In the genomic region with DNA sequence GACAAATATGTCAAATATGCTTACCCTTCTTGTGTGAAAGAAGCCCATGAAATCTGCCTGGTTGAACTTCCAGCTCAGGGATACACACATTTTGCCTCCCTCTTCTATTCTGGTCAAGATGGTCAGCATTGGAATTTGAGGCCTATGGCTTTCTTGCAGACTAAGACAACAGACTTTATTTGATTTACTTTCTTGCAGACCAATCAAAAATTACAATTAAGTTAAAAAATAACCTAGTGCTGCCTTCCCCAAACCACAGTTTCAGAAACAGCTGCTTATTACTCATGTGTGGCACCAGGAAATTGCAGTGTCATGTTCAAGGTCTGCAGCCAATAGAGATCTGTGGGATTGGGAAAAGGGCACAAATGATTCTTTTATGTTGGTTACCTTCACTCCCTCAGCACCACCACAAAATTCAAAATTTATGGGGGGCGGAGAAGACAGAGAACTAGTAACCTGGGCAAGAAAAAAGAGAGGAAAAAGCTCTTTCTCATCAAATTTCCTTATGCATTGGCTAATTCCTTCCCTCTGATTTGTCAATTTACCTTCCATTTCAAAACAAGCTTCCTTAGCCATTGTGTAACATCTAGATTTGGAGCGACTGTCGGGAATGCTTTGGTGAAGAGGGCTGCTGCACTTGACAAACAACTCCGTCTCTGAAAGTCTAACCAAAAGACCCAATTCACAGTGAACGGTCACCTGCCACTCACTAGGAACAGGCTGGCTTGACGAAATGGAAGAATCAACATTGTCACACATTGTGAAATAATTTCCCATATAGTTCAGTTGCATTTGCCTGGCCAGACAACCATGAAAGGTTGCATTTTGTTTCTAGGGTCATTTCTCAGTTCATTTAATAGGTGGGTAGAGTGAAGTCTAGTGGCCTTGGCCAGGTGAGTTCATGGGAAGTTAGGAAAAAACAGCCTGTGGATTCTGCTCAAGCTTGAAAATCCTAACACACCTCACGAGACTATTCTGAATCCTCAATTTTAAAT, we compare ENCODE assay signal across 9 cellular contexts.
A peak's percentile ranks its signal among the peaks of the same experiment; 100 is the strongest.
DNase-seq lines count a peak whose midpoint lies in the region; ATAC-seq and TF ChIP-seq lines count a peak whose summit lies in the region.
"Had no signal": no experiment of that assay in that cellular context is flagged by ENCODE, and none has a peak within 500 bp of the region (broad histone marks: within the 10 kb centered on the region; RNA-seq: fewer than 3 reads in every experiment).

No MANE protein-coding gene starts in this region.

- peak; percentile 17 for DNase-seq in GM12865 (ENCODE audit: low read depth)
- peak; percentile 90 for DNase-seq in astrocyte of the spinal cord (ENCODE audit: low read depth, low spot score)
- DNase-seq in myocyte (ENCODE audit: low read depth) = peak; percentile 96
- no peak for DNase-seq in T-helper 17 cell
- DNase-seq in NCI-H1436 (lab: John Stamatoyannopoulos, UW) = no peak
- no peak for DNase-seq in C1 segment of cervical spinal cord (lab: John Stamatoyannopoulos, UW)
- DNase-seq: uterus had no signal

- H3K4me3 Mint-ChIP-seq in T-helper 17 cell = no peak overlapping the region

- peaks cover 5% of the 10 kb centered on the region for H3K36me3 Mint-ChIP-seq in T-helper 17 cell (ENCODE audit: low read depth)

- in situ Hi-C loops in astrocyte of the spinal cord (cut with HindIII; ENCODE audit: low sequenced_read_pairs) = no loop called here

- no peaks in the 10 kb centered on the region for H3K27me3 Mint-ChIP-seq in T-helper 17 cell

- TF ChIP-seq CTCF in GM12865 (IDR thresholded peaks at IDR 0.05; ENCODE audit: insufficient read depth, low read depth, low read length, missing control alignments) (no peak), astrocyte of the spinal cord (IDR thresholded peaks at IDR 0.05; ENCODE audit: low read depth, low read length) (no peak)

- peaks cover 3% of the 10 kb centered on the region for H3K4me1 Mint-ChIP-seq in T-helper 17 cell

- H3K4me3 ChIP-seq in GM12865 (ENCODE audit: low read depth, low read length) = no peak overlapping the region
- no peak overlapping the region for H3K4me3 ChIP-seq in astrocyte of the spinal cord (ENCODE audit: low read depth, low read length)
- H3K4me3 ChIP-seq: uterus had no signal

- H3K27ac Mint-ChIP-seq in T-helper 17 cell = no peak overlapping the region

- H3K9me3 ChIP-seq in T-helper 17 cell (ENCODE audit: control insufficient read depth, low read length, poor library complexity, severe bottlenecking) = no peaks in the 10 kb centered on the region
- H3K9me3 ChIP-seq: uterus had no signal

- ATAC-seq in HG03354 (IDR thresholded peaks at IDR 0.05; ENCODE audit: poor library complexity, severe bottlenecking, unreplicated experiment) (peak; percentile 54), GM19023 (IDR thresholded peaks at IDR 0.05; ENCODE audit: unreplicated experiment) (no peak), T-helper 17 cell (no peak)

Comparison
In these comparisons a context has a peak if more than half of its experiments do, and no peak if none do; other contexts are left out.
1. DNase-seq: peak in GM12865 (single experiment), astrocyte of the spinal cord (single experiment) and myocyte (single experiment); none in T-helper 17 cell (0 of 3), NCI-H1436 (single experiment) and C1 segment of cervical spinal cord (0 of 14).